In the genomic region with DNA sequence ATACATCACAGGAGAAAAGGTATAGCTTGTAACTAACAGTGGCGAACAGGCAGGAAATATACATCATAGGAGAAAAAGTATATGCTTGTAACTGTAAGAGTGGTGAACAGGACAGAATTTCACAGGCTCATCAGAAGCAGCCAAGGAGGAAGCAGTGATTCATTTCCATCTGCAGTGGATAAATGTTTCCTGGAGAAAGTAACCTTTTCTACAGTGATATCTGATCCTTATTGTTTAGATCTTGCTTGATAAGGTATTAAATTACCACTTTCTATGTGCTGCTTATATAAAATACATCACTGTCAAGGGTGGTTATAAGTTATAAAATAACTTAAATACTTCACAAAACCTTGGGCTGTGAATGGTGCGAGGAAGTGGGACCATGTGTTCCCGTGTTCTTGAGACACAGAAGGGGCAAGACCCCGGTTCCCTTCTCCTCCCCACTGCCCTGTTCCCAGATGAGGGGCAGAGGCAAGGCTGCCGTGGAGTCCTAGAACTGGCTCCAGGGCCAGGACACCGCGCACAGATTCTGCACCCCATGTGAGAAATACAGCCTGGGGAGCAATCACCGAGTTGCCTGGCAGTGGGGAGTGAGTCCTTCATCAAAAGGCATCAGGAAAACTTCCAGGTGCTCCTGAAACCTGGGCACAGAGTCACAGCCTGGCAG, we compare ENCODE assay signal across 28 cellular contexts.
DNase-seq lines count a peak whose midpoint lies in the region; ATAC-seq and TF ChIP-seq lines count a peak whose summit lies in the region.
"Had no signal": no experiment of that assay in that cellular context is flagged by ENCODE, and none has a peak within 500 bp of the region (broad histone marks: within the 10 kb centered on the region; RNA-seq: fewer than 3 reads in every experiment).

No MANE protein-coding gene starts in this region.

- H3K4me3 Mint-ChIP-seq in H9 = no peak overlapping the region
- H3K4me3 Mint-ChIP-seq: activated naive CD4-positive, alpha-beta T cell treated with anti-CD3 and anti-CD28 coated beads, Interleukin-2, amount 10 ng/mL, durations not matched to agents 7 days and 5 days; stimulated activated naive CD8-positive, alpha-beta T cell treated with anti-CD3 and anti-CD28 coated beads, Interleukin-15, amount 100 ng/mL, for 72 hours had no signal

- H3K9ac ChIP-seq in H9 (ENCODE audit: extremely low read depth, insufficient read length, low read length) (no peak overlapping the region), fibroblast of lung (ENCODE audit: insufficient read depth, low read length) (no peak overlapping the region)

- no peak overlapping the region for H2BK120ac ChIP-seq in H9 (ENCODE audit: low read depth, low read length, poor library complexity, severe bottlenecking)

- H3K27me3 Mint-ChIP-seq in H9 (ENCODE audit: low read depth) = peaks cover 2% of the 10 kb centered on the region; the same call in 1 of the 2 replicates

- no peak overlapping the region for H3K23ac ChIP-seq in H9 (ENCODE audit: insufficient read length, low read depth, low read length)

- H3K36me3 Mint-ChIP-seq in H9 (ENCODE audit: insufficient read depth in 1 of 3, low read depth in 3 of 3) = peaks cover 0 to 3% (median 0%) of the 10 kb centered on the region in 3 experiments; a peak in 2 of 7 replicates
- H3K36me3 Mint-ChIP-seq: activated naive CD4-positive, alpha-beta T cell treated with anti-CD3 and anti-CD28 coated beads, Interleukin-2, amount 10 ng/mL, durations not matched to agents 7 days and 5 days had no signal

- H3K79me1 ChIP-seq in H9 (ENCODE audit: insufficient read depth, low read depth, low read length, poor library complexity, severe bottlenecking) = no peaks in the 10 kb centered on the region

- H3K4me3 ChIP-seq in RWPE2 (ENCODE audit: severe bottlenecking) (no peak overlapping the region), fibroblast of lung (replicated peaks in 1 of 4; ENCODE audit: control extremely low read depth in 1 of 4, insufficient read depth in 1 of 4, low read depth in 3 of 4, low read length in 4 of 4) (no peak overlapping the region), skeletal muscle cell (ENCODE audit: low read depth, low read length) (no peak overlapping the region), right lobe of liver (no peak overlapping the region)
- H3K4me3 ChIP-seq: HAP-1, tibial nerve had no signal

- POLR2A ChIA-PET in RWPE1 (lab: Yijun Ruan, JAX; ENCODE audit: low non-redundant PET) = no interaction called here

- H3K27ac ChIP-seq in H9 (ENCODE audit: insufficient read length, low read depth, low read length) (no peak overlapping the region), RWPE2 (ENCODE audit: poor library complexity, severe bottlenecking) (no peak overlapping the region), fibroblast of lung (ENCODE audit: insufficient read depth, low read length) (no peak overlapping the region), right lobe of liver (no peak overlapping the region), RWPE1 (no peak overlapping the region)
- H3K27ac ChIP-seq: tibial nerve had no signal

- H2AK5ac ChIP-seq in H9 (ENCODE audit: insufficient read length, low read length) = no peak overlapping the region

- H2BK12ac ChIP-seq in H9 (ENCODE audit: insufficient read length, low read depth, low read length) = no peak overlapping the region

- CTCF ChIA-PET in RWPE1 (lab: Yijun Ruan, JAX) = no interaction called here

- no peak overlapping the region for H4K8ac ChIP-seq in H9 (replicated peaks; ENCODE audit: insufficient read length, low read depth, low read length)

- H3K23me2 ChIP-seq in H9 (ENCODE audit: insufficient read length, low read depth, low read length, poor library complexity, severe bottlenecking) = no peaks in the 10 kb centered on the region

- no peak for TF ChIP-seq CTCF in H9 (conservative IDR thresholded peaks at IDR 0.05)
- no peak for TF ChIP-seq CTCF in RWPE2 (IDR thresholded peaks at IDR 0.05; ENCODE audit: poor library complexity, severe bottlenecking)
- TF ChIP-seq CTCF in fibroblast of lung (conservative IDR thresholded peaks at IDR 0.05 in 1 of 2, IDR thresholded peaks at IDR 0.05 in 1 of 2; ENCODE audit: low read depth in 1 of 2, low read length in 2 of 2) = no peak
- TF ChIP-seq CTCF in right lobe of liver (IDR thresholded peaks at IDR 0.05) = no peak
- TF ChIP-seq CTCF in RWPE1 (conservative IDR thresholded peaks at IDR 0.05; ENCODE audit: low read depth) = no peak

- peaks cover 32 to 33% of the 10 kb centered on the region in 2 experiments for H3K4me1 Mint-ChIP-seq in H9

- peaks cover 1% of the 10 kb centered on the region; the same call in 1 of the 2 replicates for H3K79me2 ChIP-seq in H9 (ENCODE audit: insufficient read depth, low read length)
- peaks cover 5% of the 10 kb centered on the region for H3K79me2 ChIP-seq in fibroblast of lung (ENCODE audit: control insufficient read depth, insufficient read depth, low read length)

- H3K27ac Mint-ChIP-seq in H9 = no peak overlapping the region
- H3K27ac Mint-ChIP-seq: activated naive CD4-positive, alpha-beta T cell treated with anti-CD3 and anti-CD28 coated beads, Interleukin-2, amount 10 ng/mL, durations not matched to agents 7 days and 5 days; stimulated activated naive CD8-positive, alpha-beta T cell treated with anti-CD3 and anti-CD28 coated beads, Interleukin-15, amount 100 ng/mL, for 72 hours had no signal

- H3K4me2 ChIP-seq in H9 (ENCODE audit: insufficient read depth, insufficient read length, low read length) = no peak overlapping the region
- no peak overlapping the region for H3K4me2 ChIP-seq in fibroblast of lung (ENCODE audit: extremely low read depth, insufficient read depth, low read length)

- no peaks in the 10 kb centered on the region for H3K36me3 ChIP-seq in RWPE2 (ENCODE audit: low read depth)
- H3K36me3 ChIP-seq in fibroblast of lung (ENCODE audit: control insufficient read depth, insufficient read depth, low read length) = no peaks in the 10 kb centered on the region
- H3K36me3 ChIP-seq in right lobe of liver = no peaks in the 10 kb centered on the region
- H3K36me3 ChIP-seq: HAP-1, tibial nerve had no signal

- intact Hi-C loops in right lobe of liver (cut with DNase I) = no loop called here

- H3K4ac ChIP-seq in H9 (ENCODE audit: low read depth, low read length) = no peak overlapping the region

- no peak for DNase-seq in H9
- no peak for DNase-seq in RWPE2 (ENCODE audit: low spot score)
- DNase-seq in fibroblast of lung (ENCODE audit: low read depth in 2 of 2) = peak; percentile 26 to 45
- peak; percentile 17 for DNase-seq in skeletal muscle cell (ENCODE audit: low read depth)
- no peak for DNase-seq in middle frontal gyrus (ENCODE audit: extremely low spot score, low spot score)
- DNase-seq in right lobe of liver = no peak
- DNase-seq in RWPE1 (ENCODE audit: low spot score) = no peak
- DNase-seq: activated naive CD4-positive, alpha-beta T cell treated with anti-CD3 and anti-CD28 coated beads, Interleukin-2, amount 10 ng/mL, durations not matched to agents 7 days and 5 days; activated T-cell treated with anti-CD3 and anti-CD28 coated beads, Interleukin-2, amount 50 U/mL, for 48 hours; aorta; central memory CD4-positive, alpha-beta T cell; DND-41; erythroblast; Kasumi-1; kidney glomerular epithelial cell; mammary epithelial cell; NCI-H1092; NCI-H187 treated with DMSO at 0.1 percent for 48 hours; NCI-H345; NCI-H774; nucleus accumbens; OCI-M1; retina; SIG-M5; stimulated activated naive CD8-positive, alpha-beta T cell treated with anti-CD3 and anti-CD28 coated beads, Interleukin-15, amount 100 ng/mL, for 72 hours had no signal

- H2BK5ac ChIP-seq in H9 (ENCODE audit: insufficient read length, low read length) = no peak overlapping the region

- no peak overlapping the region for H3T11ph ChIP-seq in H9 (ENCODE audit: low read length)

- H3K27me3 ChIP-seq in H9 (ENCODE audit: insufficient read depth, low read length) = no peaks in the 10 kb centered on the region
- no peaks in the 10 kb centered on the region for H3K27me3 ChIP-seq in RWPE2 (ENCODE audit: insufficient read depth, poor library complexity, severe bottlenecking)
- H3K27me3 ChIP-seq in fibroblast of lung (ENCODE audit: control insufficient read depth, insufficient read depth, low read length) = no peaks in the 10 kb centered on the region
- H3K27me3 ChIP-seq in right lobe of liver = no peaks in the 10 kb centered on the region
- H3K27me3 ChIP-seq: tibial nerve had no signal

- peak overlapping the region; percentile 34 for H3K18ac ChIP-seq in H9 (ENCODE audit: insufficient read length, low read depth, low read length)

- no peak overlapping the region; the same call in 1 of the 2 replicates for H3K14ac ChIP-seq in H9 (ENCODE audit: insufficient read depth, low read length)

- peaks cover 4% of the 10 kb centered on the region for H4K20me1 ChIP-seq in H9 (ENCODE audit: control insufficient read depth, insufficient read depth, insufficient read length)
- no peaks in the 10 kb centered on the region for H4K20me1 ChIP-seq in fibroblast of lung (ENCODE audit: control insufficient read depth, extremely low read depth, insufficient read depth, low read length)

- H3K56ac ChIP-seq in H9 (ENCODE audit: insufficient read length, low read depth, low read length) = no peak overlapping the region

- H4K5ac ChIP-seq in H9 (ENCODE audit: insufficient read length, low read depth, low read length) = no peak overlapping the region

- no peak overlapping the region for H2AFZ ChIP-seq in H9 (ENCODE audit: low read length)
- no peak overlapping the region for H2AFZ ChIP-seq in fibroblast of lung (ENCODE audit: low read length)

- no peak overlapping the region for H2BK15ac ChIP-seq in H9 (ENCODE audit: low read depth, low read length)

- no peak overlapping the region for H4K91ac ChIP-seq in H9 (ENCODE audit: insufficient read length, low read depth, low read length)

- H3K9me3 Mint-ChIP-seq in H9 = no peaks in the 10 kb centered on the region; a peak in 1 of 5 replicates
- H3K9me3 Mint-ChIP-seq: activated naive CD4-positive, alpha-beta T cell treated with anti-CD3 and anti-CD28 coated beads, Interleukin-2, amount 10 ng/mL, durations not matched to agents 7 days and 5 days; stimulated activated naive CD8-positive, alpha-beta T cell treated with anti-CD3 and anti-CD28 coated beads, Interleukin-15, amount 100 ng/mL, for 72 hours had no signal

- no peaks in the 10 kb centered on the region for H3K9me3 ChIP-seq in H9 (ENCODE audit: control insufficient read depth, low read depth, low read length)
- no peaks in the 10 kb centered on the region for H3K9me3 ChIP-seq in RWPE2 (ENCODE audit: severe bottlenecking)
- H3K9me3 ChIP-seq in fibroblast of lung (ENCODE audit: control insufficient read depth, insufficient read depth, low read depth, low read length) = no peaks in the 10 kb centered on the region
- H3K9me3 ChIP-seq in right lobe of liver = no peaks in the 10 kb centered on the region
- H3K9me3 ChIP-seq: HAP-1, tibial nerve had no signal

- TF ChIP-seq POLR2A in right lobe of liver (IDR thresholded peaks at IDR 0.05) = no peak

- H2BK20ac ChIP-seq in H9 (ENCODE audit: low read depth, low read length, poor library complexity, severe bottlenecking) = no peak overlapping the region

- no CpG with 5 or more reads among the region's 8 CpGs for WGBS in H9 (ENCODE audit: extremely low coverage, insufficient read length, low lambda C conversion rate)
- WGBS in right lobe of liver (ENCODE audit: insufficient coverage, low coverage, low lambda C conversion rate, missing lambda C conversion rate) = no CpG with 5 or more reads among the region's 8 CpGs

- peak; percentile 60; the same call in 2 of the 3 replicates for ATAC-seq in RWPE2 (ENCODE audit: low read depth)
- no peak for ATAC-seq in GM18517 (IDR thresholded peaks at IDR 0.05; ENCODE audit: unreplicated experiment)
- ATAC-seq in right lobe of liver = no peak
- ATAC-seq: stimulated activated naive CD8-positive, alpha-beta T cell treated with anti-CD3 and anti-CD28 coated beads, Interleukin-15, amount 100 ng/mL, for 72 hours had no signal

- H3K4me1 ChIP-seq in H9 (ENCODE audit: insufficient read depth, low read length) = peaks cover 11% of the 10 kb centered on the region; the same call in 1 of the 2 replicates
- no peaks in the 10 kb centered on the region for H3K4me1 ChIP-seq in RWPE2 (ENCODE audit: insufficient read depth, poor library complexity, severe bottlenecking)
- no peaks in the 10 kb centered on the region for H3K4me1 ChIP-seq in fibroblast of lung (ENCODE audit: control insufficient read depth, extremely low read depth, insufficient read depth, low read length)
- H3K4me1 ChIP-seq in right lobe of liver = no peaks in the 10 kb centered on the region
- H3K4me1 ChIP-seq: HAP-1 had no signal

Comparison
In these comparisons a context has a peak if more than half of its experiments do, and no peak if none do; other contexts are left out.
1. DNase-seq: peak in fibroblast of lung (2 of 2) and skeletal muscle cell (single experiment); none in H9 (single experiment), RWPE2 (single experiment), middle frontal gyrus (single experiment), right lobe of liver (0 of 3) and RWPE1 (single experiment).